ENCODE assay signal across 9 cellular contexts in the genomic region with DNA sequence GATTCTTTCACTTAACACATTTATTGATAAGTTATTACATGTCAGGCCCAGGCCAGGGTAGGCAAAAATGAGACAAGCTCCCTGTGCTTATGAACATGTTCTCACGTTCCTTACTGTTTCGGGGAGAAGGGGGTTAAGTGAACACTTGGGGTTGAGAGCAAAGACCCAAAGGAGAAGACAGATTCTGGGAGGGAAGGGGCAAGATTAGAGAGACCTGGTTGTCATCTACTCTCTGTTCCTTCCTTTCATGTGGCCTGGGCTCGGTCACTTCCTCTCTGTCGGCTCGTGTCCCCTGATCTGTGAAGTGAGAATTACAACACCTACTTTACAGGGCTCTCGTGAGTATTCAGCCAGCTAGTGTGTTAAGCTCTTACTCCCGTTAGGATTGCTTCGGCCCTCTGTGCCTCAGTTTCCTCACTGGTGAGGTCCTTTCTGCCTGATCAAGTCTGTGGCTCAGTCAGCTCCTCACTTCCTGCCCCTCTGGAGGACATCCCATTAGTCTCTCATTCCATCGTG. TPM values are rescaled to one million over a fixed set of nuclear protein-coding genes. Genes with fewer than 3 reads are reported as not detected.
DNase-seq lines count a peak whose midpoint lies in the region; ATAC-seq and TF ChIP-seq lines count a peak whose summit lies in the region.
"Had no signal": no experiment of that assay in that cellular context is flagged by ENCODE, and none has a peak within 500 bp of the region (broad histone marks: within the 10 kb centered on the region; RNA-seq: fewer than 3 reads in every experiment).

No MANE protein-coding gene starts in this region.

- DNase-seq in colonic mucosa (no peak), NCI-H526 (lab: John Stamatoyannopoulos, UW) (no peak), nucleus accumbens (lab: John Stamatoyannopoulos, UW) (no peak)

- TF ChIP-seq CTCF in DOHH2 (IDR thresholded peaks at IDR 0.05; ENCODE audit: low read depth, low read length, poor library complexity, severe bottlenecking) (no peak), colonic mucosa (IDR thresholded peaks at IDR 0.05) (no peak)

- ATAC-seq in GM19372 (IDR thresholded peaks at IDR 0.05; ENCODE audit: low read depth, unreplicated experiment) (peak; percentile 34), HG03565 (IDR thresholded peaks at IDR 0.05; ENCODE audit: unreplicated experiment) (peak; percentile 37), HG03469 (IDR thresholded peaks at IDR 0.05; ENCODE audit: unreplicated experiment) (no peak), GM19328 (IDR thresholded peaks at IDR 0.05; ENCODE audit: unreplicated experiment) (no peak)
- ATAC-seq: naive thymus-derived CD8-positive, alpha-beta T cell had no signal

- H3K9me2 ChIP-seq in DOHH2 (replicated peaks; ENCODE audit: control insufficient read depth, low read length), result no peaks in the 10 kb centered on the region

- H3K36me3 ChIP-seq in DOHH2 (ENCODE audit: control insufficient read depth, low read length) (peaks cover 52% of the 10 kb centered on the region), colonic mucosa (no peaks in the 10 kb centered on the region)

- H3K4me3 ChIP-seq in DOHH2 (ENCODE audit: low read length) (peak overlapping the region; percentile 76), colonic mucosa (no peak overlapping the region)

- intact Hi-C loops in colonic mucosa (cut with DNase I), result no loop called here

- no peaks in the 10 kb centered on the region for H3K9me3 ChIP-seq in DOHH2 (ENCODE audit: control insufficient read depth, insufficient read depth, low read length)
- no peaks in the 10 kb centered on the region for H3K9me3 ChIP-seq in colonic mucosa

- no peaks in the 10 kb centered on the region for H4K20me1 ChIP-seq in DOHH2 (ENCODE audit: control insufficient read depth, insufficient read depth, low read depth, low read length)

- H3K4me2 ChIP-seq in DOHH2 (ENCODE audit: low read length), result peak overlapping the region; percentile 99

- H3K27ac ChIP-seq in DOHH2 (ENCODE audit: low read depth, low read length) (peak overlapping the region; percentile 100), colonic mucosa (no peak overlapping the region)

- H3K4me1 ChIP-seq in DOHH2 (ENCODE audit: control insufficient read depth, low read length) (peaks cover 96% of the 10 kb centered on the region), colonic mucosa (no peaks in the 10 kb centered on the region)

- H3F3A ChIP-seq in DOHH2 (ENCODE audit: control insufficient read depth, insufficient read depth), result peaks cover 68% of the 10 kb centered on the region

- H3K9ac ChIP-seq in colonic mucosa (ENCODE audit: low read depth in 2 of 2, low read length in 2 of 2), result peak overlapping the region; percentile 14 to 24

- no peaks in the 10 kb centered on the region for H3K27me3 ChIP-seq in DOHH2 (ENCODE audit: control insufficient read depth, low read length)
- no peaks in the 10 kb centered on the region for H3K27me3 ChIP-seq in colonic mucosa

- peaks cover 85% of the 10 kb centered on the region for H3K79me2 ChIP-seq in DOHH2 (ENCODE audit: control insufficient read depth, low read length)

RNA-seq across cellular contexts. Expression of gene PLCG2, which starts 38.8 kb away (rescaled TPM):
- total RNA-seq in colonic mucosa, result 1 to 10 TPM; 9.1 to 9.6 TPM

Comparison
In these comparisons a context has a peak if more than half of its experiments do, and no peak if none do; other contexts are left out.
1. ATAC-seq: peak in GM19372 (single experiment) and HG03565 (single experiment); none in HG03469 (single experiment) and GM19328 (single experiment).